17 cellular contexts compared by ENCODE assay signal in genomic region chr14:91870890-91871289, GRCh38. TPM values are rescaled to one million over a fixed set of nuclear protein-coding genes. Genes with fewer than 3 reads are reported as not detected.
DNase-seq lines count a peak whose midpoint lies in the region; ATAC-seq and TF ChIP-seq lines count a peak whose summit lies in the region.
"Had no signal": no experiment of that assay in that cellular context is flagged by ENCODE, and none has a peak within 500 bp of the region (broad histone marks: within the 10 kb centered on the region; RNA-seq: fewer than 3 reads in every experiment).

No MANE protein-coding gene starts in this region.

- no peaks in the 10 kb centered on the region for H3K27me3 Mint-ChIP-seq in activated T-cell treated with anti-CD3 and anti-CD28 coated beads, Interleukin-2, amount 50 U/mL, for 72 hours (ENCODE audit: low read depth)
- H3K27me3 Mint-ChIP-seq in IgD-negative memory B cell = no peaks in the 10 kb centered on the region
- H3K27me3 Mint-ChIP-seq in activated naive CD8-positive, alpha-beta T cell treated with anti-CD3 and anti-CD28 coated beads, Interleukin-2, amount 10 ng/mL, durations not matched to agents 7 days and 5 days = no peaks in the 10 kb centered on the region
- H3K27me3 Mint-ChIP-seq in stimulated activated naive CD8-positive, alpha-beta T cell treated with anti-CD3 and anti-CD28 coated beads, Interleukin-15, amount 100 ng/mL, for 72 hours = no peaks in the 10 kb centered on the region

- no peak for ATAC-seq in activated T-cell treated with anti-CD3 and anti-CD28 coated beads, Interleukin-2, amount 50 U/mL, for 72 hours (replicated peaks in 1 of 2)
- no peak for ATAC-seq in activated naive CD8-positive, alpha-beta T cell treated with anti-CD3 and anti-CD28 coated beads, Interleukin-2, amount 10 ng/mL, durations not matched to agents 7 days and 5 days (ENCODE audit: low read depth)
- no peak for ATAC-seq in stimulated activated naive CD8-positive, alpha-beta T cell treated with anti-CD3 and anti-CD28 coated beads, Interleukin-15, amount 100 ng/mL, for 72 hours
- no peak for ATAC-seq in GM18519 (IDR thresholded peaks at IDR 0.05; ENCODE audit: low FRiP score, unreplicated experiment)

- no peak overlapping the region for H3K4me2 ChIP-seq in smooth muscle cell

- POLR2A ChIA-PET in activated naive CD8-positive, alpha-beta T cell treated with anti-CD3 and anti-CD28 coated beads, Interleukin-2, amount 10 ng/mL, durations not matched to agents 7 days and 5 days (lab: Charles Lee) = interaction anchor here (0.7 to 3.9 kb wide), 2 partner anchors 9 to 29 kb away, joined by 7 to 30 read pairs; no protein-coding TSS in a partner anchor

- no peak overlapping the region for H2AFZ ChIP-seq in smooth muscle cell (ENCODE audit: low read depth)
- H2AFZ ChIP-seq: GM23248, PC-9 had no signal

- peaks cover 100% of the 10 kb centered on the region for H3K4me1 Mint-ChIP-seq in activated T-cell treated with anti-CD3 and anti-CD28 coated beads, Interleukin-2, amount 50 U/mL, for 72 hours (ENCODE audit: low read depth)
- peaks cover 42 to 58% (median 51%) of the 10 kb centered on the region in 3 donors for H3K4me1 Mint-ChIP-seq in IgD-negative memory B cell
- H3K4me1 Mint-ChIP-seq in activated naive CD8-positive, alpha-beta T cell treated with anti-CD3 and anti-CD28 coated beads, Interleukin-2, amount 10 ng/mL, durations not matched to agents 7 days and 5 days = peaks cover 93% of the 10 kb centered on the region
- H3K4me1 Mint-ChIP-seq in stimulated activated naive CD8-positive, alpha-beta T cell treated with anti-CD3 and anti-CD28 coated beads, Interleukin-15, amount 100 ng/mL, for 72 hours = peaks cover 98% of the 10 kb centered on the region

- H4K20me1 ChIP-seq in smooth muscle cell (ENCODE audit: low read depth) = no peaks in the 10 kb centered on the region

- 54% methylated on average over 2 of the region's 2 CpGs for WGBS in smooth muscle cell (ENCODE audit: low lambda C conversion rate)

- H3K36me3 ChIP-seq in smooth muscle cell (ENCODE audit: low read depth) = no peaks in the 10 kb centered on the region
- H3K36me3 ChIP-seq: neutrophil had no signal

- H3K9me3 Mint-ChIP-seq in activated T-cell treated with anti-CD3 and anti-CD28 coated beads, Interleukin-2, amount 50 U/mL, for 72 hours = no peaks in the 10 kb centered on the region
- no peaks in the 10 kb centered on the region for H3K9me3 Mint-ChIP-seq in IgD-negative memory B cell
- no peaks in the 10 kb centered on the region for H3K9me3 Mint-ChIP-seq in activated naive CD8-positive, alpha-beta T cell treated with anti-CD3 and anti-CD28 coated beads, Interleukin-2, amount 10 ng/mL, durations not matched to agents 7 days and 5 days
- no peaks in the 10 kb centered on the region for H3K9me3 Mint-ChIP-seq in stimulated activated naive CD8-positive, alpha-beta T cell treated with anti-CD3 and anti-CD28 coated beads, Interleukin-15, amount 100 ng/mL, for 72 hours

- H3K79me2 ChIP-seq in smooth muscle cell (ENCODE audit: low read depth) = no peaks in the 10 kb centered on the region

- H3K27ac ChIP-seq in smooth muscle cell (ENCODE audit: low read depth) = no peak overlapping the region
- H3K27ac ChIP-seq: GM23248, neutrophil, PC-9 had no signal

- peaks cover 0 to 4% of the 10 kb centered on the region in 2 donors for H3K36me3 Mint-ChIP-seq in activated T-cell treated with anti-CD3 and anti-CD28 coated beads, Interleukin-2, amount 50 U/mL, for 72 hours (ENCODE audit: insufficient read depth in 2 of 2)
- no peaks in the 10 kb centered on the region for H3K36me3 Mint-ChIP-seq in IgD-negative memory B cell
- H3K36me3 Mint-ChIP-seq in activated naive CD8-positive, alpha-beta T cell treated with anti-CD3 and anti-CD28 coated beads, Interleukin-2, amount 10 ng/mL, durations not matched to agents 7 days and 5 days = peaks cover 2% of the 10 kb centered on the region

- peak overlapping the region; percentile 81 for H3K27ac Mint-ChIP-seq in activated T-cell treated with anti-CD3 and anti-CD28 coated beads, Interleukin-2, amount 50 U/mL, for 72 hours
- peak overlapping the region in 2 of 3 donors; percentile 39 to 92 for H3K27ac Mint-ChIP-seq in IgD-negative memory B cell
- H3K27ac Mint-ChIP-seq in activated naive CD8-positive, alpha-beta T cell treated with anti-CD3 and anti-CD28 coated beads, Interleukin-2, amount 10 ng/mL, durations not matched to agents 7 days and 5 days = peak overlapping the region; percentile 92
- peak overlapping the region in 1 of 2 donors; percentile 93 for H3K27ac Mint-ChIP-seq in stimulated activated naive CD8-positive, alpha-beta T cell treated with anti-CD3 and anti-CD28 coated beads, Interleukin-15, amount 100 ng/mL, for 72 hours

- no peak overlapping the region for H3K4me3 ChIP-seq in smooth muscle cell
- H3K4me3 ChIP-seq: GM23248, PC-9 had no signal

- no peak overlapping the region for H3K9ac ChIP-seq in smooth muscle cell (ENCODE audit: low read depth)
- H3K9ac ChIP-seq: GM23248 had no signal

- H3K4me3 Mint-ChIP-seq in activated T-cell treated with anti-CD3 and anti-CD28 coated beads, Interleukin-2, amount 50 U/mL, for 72 hours = peak overlapping the region; percentile 82 to 84
- H3K4me3 Mint-ChIP-seq in IgD-negative memory B cell = peak overlapping the region in 1 of 4 donors; percentile 30
- H3K4me3 Mint-ChIP-seq in activated naive CD8-positive, alpha-beta T cell treated with anti-CD3 and anti-CD28 coated beads, Interleukin-2, amount 10 ng/mL, durations not matched to agents 7 days and 5 days = peak overlapping the region; percentile 80
- peak overlapping the region; percentile 78 to 83 for H3K4me3 Mint-ChIP-seq in stimulated activated naive CD8-positive, alpha-beta T cell treated with anti-CD3 and anti-CD28 coated beads, Interleukin-15, amount 100 ng/mL, for 72 hours

- no peaks in the 10 kb centered on the region for H3K27me3 ChIP-seq in smooth muscle cell (ENCODE audit: low read depth)
- H3K27me3 ChIP-seq: neutrophil had no signal

- no peaks in the 10 kb centered on the region for H3K4me1 ChIP-seq in smooth muscle cell (ENCODE audit: low read depth)

- no peaks in the 10 kb centered on the region for H3K9me3 ChIP-seq in smooth muscle cell (replicated peaks; ENCODE audit: low read depth)
- H3K9me3 ChIP-seq: neutrophil had no signal

- TF ChIP-seq CTCF in smooth muscle cell (IDR thresholded peaks at IDR 0.05; ENCODE audit: borderline replicate concordance, insufficient read depth, poor library complexity, severe bottlenecking) = no peak

- H3F3A ChIP-seq in smooth muscle cell (ENCODE audit: low read depth) = no peaks in the 10 kb centered on the region

- DNase-seq in activated T-cell treated with anti-CD3 and anti-CD28 coated beads, Interleukin-2, amount 50 U/mL, for 72 hours = no peak
- no peak for DNase-seq in activated T-cell treated with anti-CD3 and anti-CD28 coated beads, Interleukin-2, amount 50 U/mL, for 48 hours
- no peak for DNase-seq in activated naive CD8-positive, alpha-beta T cell treated with anti-CD3 and anti-CD28 coated beads, Interleukin-2, amount 10 ng/mL, durations not matched to agents 7 days and 5 days
- DNase-seq in stimulated activated naive CD8-positive, alpha-beta T cell treated with anti-CD3 and anti-CD28 coated beads, Interleukin-15, amount 100 ng/mL, for 72 hours = no peak
- no peak for DNase-seq in dermis blood vessel endothelial cell
- DNase-seq in smooth muscle cell (lab: John Stamatoyannopoulos, UW; ENCODE audit: unreplicated experiment) = no peak
- DNase-seq: activated effector memory CD4-positive, alpha-beta T cell treated with Interleukin-2 at 50 U/mL for 16 hours; cortex of kidney; foreskin melanocyte; GM23248; NCI-H1436; NCI-H2171 treated with DMSO at 0.1 percent for 48 hours; NCI-H82; PC-9 had no signal

RNA-seq across cellular contexts. Expression of gene TC2N, which starts 3.6 kb away (rescaled TPM):
- total RNA-seq in activated T-cell treated with anti-CD3 and anti-CD28 coated beads, Interleukin-2, amount 50 U/mL, for 72 hours = 10 to 100 TPM; 38.1 to 55.4 TPM
- polyA plus RNA-seq in IgD-negative memory B cell = 8.9 TPM
- total RNA-seq in activated naive CD8-positive, alpha-beta T cell treated with anti-CD3 and anti-CD28 coated beads, Interleukin-2, amount 10 ng/mL, durations not matched to agents 7 days and 5 days = 100 to 1,000 TPM; 163 to 181 TPM
- 16.8 and 24.2 TPM in 2 replicates for total RNA-seq in dermis blood vessel endothelial cell
- 5.7 and 10.3 TPM in 2 replicates for total RNA-seq in smooth muscle cell
- polyA plus RNA-seq in smooth muscle cell = 0.33 and 2.8 TPM in 2 replicates
